16 cellular contexts compared by ENCODE assay signal in genomic region chr16:58448890-58449289, GRCh38.
"Had no signal": no experiment of that assay in that cellular context is flagged by ENCODE, and none has a peak within 500 bp of the region (broad histone marks: within the 10 kb centered on the region; RNA-seq: fewer than 3 reads in every experiment).

No MANE protein-coding gene starts in this region.

- DNase-seq: activated CD4-positive, alpha-beta T cell treated with anti-CD3 and anti-CD28 coated beads, Interleukin-2, amount 50 U/mL, for 1 hour; activated CD4-positive, CD25-positive, alpha-beta regulatory T cell; activated CD8-positive, alpha-beta memory T cell treated with anti-CD3 and anti-CD28 coated beads for 24 hours; activated naive CD4-positive, alpha-beta T cell; activated naive CD8-positive, alpha-beta T cell treated with anti-CD3 and anti-CD28 coated beads, Interleukin-2, amount 10 ng/mL, durations not matched to agents 7 days and 5 days; aorta; cerebellar nuclear complex; effector memory CD8-positive, alpha-beta T cell; kidney glomerular epithelial cell; lower lobe of right lung; midbrain; psoas muscle; stimulated activated naive CD8-positive, alpha-beta T cell treated with anti-CD3 and anti-CD28 coated beads, Interleukin-15, amount 100 ng/mL, for 72 hours; testis; upper lobe of right lung had no signal

- H3K4me3 ChIP-seq: lower lobe of right lung, psoas muscle, testis, upper lobe of right lung had no signal

- ATAC-seq: effector memory CD8-positive, alpha-beta T cell; lower lobe of right lung; psoas muscle; sciatic nerve; stimulated activated naive CD8-positive, alpha-beta T cell treated with anti-CD3 and anti-CD28 coated beads, Interleukin-15, amount 100 ng/mL, for 72 hours; upper lobe of right lung had no signal

- H3K27ac ChIP-seq: lower lobe of right lung, psoas muscle, testis, upper lobe of right lung had no signal

- H3K36me3 ChIP-seq: lower lobe of right lung, upper lobe of right lung had no signal

- H3K27me3 ChIP-seq: testis, upper lobe of right lung had no signal

- H3K4me1 ChIP-seq: lower lobe of right lung, psoas muscle, testis, upper lobe of right lung had no signal

- H3K9me3 ChIP-seq: lower lobe of right lung, psoas muscle, testis, upper lobe of right lung had no signal
